Comparison of ENCODE assay signal across 31 cellular contexts in the genomic region with DNA sequence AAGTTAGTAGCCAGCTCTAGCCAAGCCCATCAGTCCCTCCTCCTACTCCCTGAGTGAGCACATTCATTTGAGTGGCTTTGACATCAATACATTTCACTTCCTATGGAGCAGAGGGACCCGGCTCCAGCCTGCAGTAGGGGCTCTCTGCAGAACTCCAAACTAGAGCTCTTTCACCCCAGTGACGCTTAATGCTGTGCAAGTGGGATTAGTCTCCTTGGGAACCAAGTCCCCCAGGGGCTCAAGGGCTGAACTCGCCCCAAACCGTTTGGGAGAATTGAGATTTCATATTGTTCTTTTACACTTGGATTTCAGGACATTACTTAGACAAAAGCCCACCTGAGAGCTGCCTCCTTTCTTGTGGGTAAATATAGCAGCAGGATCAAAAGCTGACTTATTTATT. TPM values are rescaled to one million over a fixed set of nuclear protein-coding genes. Genes with fewer than 3 reads are reported as not detected.
"Had no signal": no experiment of that assay in that cellular context is flagged by ENCODE, and none has a peak within 500 bp of the region (broad histone marks: within the 10 kb centered on the region; RNA-seq: fewer than 3 reads in every experiment).

No MANE protein-coding gene starts in this region.

- H3K27ac ChIP-seq: breast epithelium, epithelial cell of prostate, neutrophil, ovary, thoracic aorta had no signal

- H3K27me3 Mint-ChIP-seq: progenitor cell of endocrine pancreas had no signal

- ATAC-seq: left ventricle myocardium superior; mucosa of descending colon; natural killer cell treated with Interleukin-12 subunit alpha and Interleukin-12 subunit beta and Interleukin-15 and Interleukin-18, amount 100 ng/mL, for 72 hours; sciatic nerve; stimulated activated effector memory CD8-positive, alpha-beta T cell treated with anti-CD3 and anti-CD28 coated beads, Interleukin-12 subunit alpha, Interleukin-12 subunit beta, amount 100 ng/mL, for 72 hours had no signal

- H3K36me3 Mint-ChIP-seq: activated naive CD4-positive, alpha-beta T cell treated with anti-CD3 and anti-CD28 coated beads, Interleukin-2, amount 10 ng/mL, durations not matched to agents 7 days and 5 days; activated naive CD8-positive, alpha-beta T cell treated with anti-CD3 and anti-CD28 coated beads, Interleukin-2, amount 10 ng/mL, durations not matched to agents 7 days and 5 days; natural killer cell treated with Interleukin-12 subunit alpha and Interleukin-12 subunit beta and Interleukin-15 and Interleukin-18, amount 100 ng/mL, for 72 hours; stimulated activated effector memory CD8-positive, alpha-beta T cell treated with anti-CD3 and anti-CD28 coated beads, Interleukin-12 subunit alpha, Interleukin-12 subunit beta, amount 100 ng/mL, for 72 hours had no signal

- H3K9me3 ChIP-seq: breast epithelium, mucosa of descending colon, neutrophil, ovary, thoracic aorta had no signal

- H3K4me3 ChIP-seq: breast epithelium, mucosa of descending colon, ovary, thoracic aorta had no signal

- H3K4me3 Mint-ChIP-seq: activated CD4-positive, alpha-beta memory T cell treated with anti-CD3 and anti-CD28 coated beads, Interleukin-2, amount 10 ng/mL, durations not matched to agents 7 days and 5 days; activated CD4-positive, alpha-beta T cell treated with anti-CD3 and anti-CD28 coated beads, Interleukin-2, amount 10 ng/mL, durations not matched to agents 7 days and 5 days; activated naive CD4-positive, alpha-beta T cell treated with anti-CD3 and anti-CD28 coated beads, Interleukin-2, amount 10 ng/mL, durations not matched to agents 7 days and 5 days; activated naive CD8-positive, alpha-beta T cell treated with anti-CD3 and anti-CD28 coated beads, Interleukin-2, amount 10 ng/mL, durations not matched to agents 7 days and 5 days; activated T-cell treated with anti-CD3 and anti-CD28 coated beads, Interleukin-2, amount 50 U/mL, for 24 hours; dendritic cell treated with granulocyte-macrophage colony-stimulating factor and Interleukin-4, amounts not matched to agents 40 ng/mL and 50 ng/mL, for 4 days; natural killer cell treated with Interleukin-12 subunit alpha and Interleukin-12 subunit beta and Interleukin-15 and Interleukin-18, amount 100 ng/mL, for 72 hours; stimulated activated effector memory CD8-positive, alpha-beta T cell treated with anti-CD3 and anti-CD28 coated beads, Interleukin-12 subunit alpha, Interleukin-12 subunit beta, amount 100 ng/mL, for 72 hours; stimulated activated naive CD8-positive, alpha-beta T cell treated with anti-CD3 and anti-CD28 coated beads, Interleukin-15, Interleukin-2, amounts not matched to agents 100 ng/mL and 50 ng/mL, for 24 hours had no signal

- H3K4me1 Mint-ChIP-seq: activated naive CD8-positive, alpha-beta T cell treated with anti-CD3 and anti-CD28 coated beads, Interleukin-2, amount 10 ng/mL, durations not matched to agents 7 days and 5 days; stimulated activated effector memory CD8-positive, alpha-beta T cell treated with anti-CD3 and anti-CD28 coated beads, Interleukin-12 subunit alpha, Interleukin-12 subunit beta, amount 100 ng/mL, for 72 hours had no signal

- DNase-seq: activated CD4-positive, alpha-beta memory T cell treated with anti-CD3 and anti-CD28 coated beads, Interleukin-2, amount 10 ng/mL, durations not matched to agents 7 days and 5 days; activated CD4-positive, alpha-beta T cell treated with anti-CD3 and anti-CD28 coated beads for 1 hour; activated CD4-positive, alpha-beta T cell treated with anti-CD3 and anti-CD28 coated beads, Interleukin-2, amount 10 ng/mL, durations not matched to agents 7 days and 5 days; activated CD8-positive, alpha-beta memory T cell treated with anti-CD3 and anti-CD28 coated beads, Interleukin-2, amount 50 U/mL, for 48 hours; activated gamma-delta T cell; activated naive CD4-positive, alpha-beta T cell treated with anti-CD3 and anti-CD28 coated beads, Interleukin-2, amount 10 ng/mL, durations not matched to agents 7 days and 5 days; activated naive CD8-positive, alpha-beta T cell treated with anti-CD3 and anti-CD28 coated beads, Interleukin-2, amount 10 ng/mL, durations not matched to agents 7 days and 5 days; activated T-cell treated with anti-CD3 and anti-CD28 coated beads, Interleukin-2, amount 50 U/mL, for 24 hours; central memory CD4-positive, alpha-beta T cell; effector CD4-positive, alpha-beta T cell; glutamatergic neuron; islet precursor cell; left ventricle myocardium superior; mucosa of descending colon; ovary; small intestine; stimulated activated CD4-positive, alpha-beta T cell treated with anti-CD3 and anti-CD28 coated beads, Interleukin-4, amount 100 ng/mL, for 24 hours; T1000; trophoblast cell had no signal

- H3K27me3 ChIP-seq: breast epithelium, ovary had no signal

- H3K27ac Mint-ChIP-seq: activated CD4-positive, alpha-beta memory T cell treated with anti-CD3 and anti-CD28 coated beads, Interleukin-2, amount 10 ng/mL, durations not matched to agents 7 days and 5 days; activated CD4-positive, alpha-beta T cell treated with anti-CD3 and anti-CD28 coated beads, Interleukin-2, amount 10 ng/mL, durations not matched to agents 7 days and 5 days; activated naive CD4-positive, alpha-beta T cell treated with anti-CD3 and anti-CD28 coated beads, Interleukin-2, amount 10 ng/mL, durations not matched to agents 7 days and 5 days; activated naive CD8-positive, alpha-beta T cell treated with anti-CD3 and anti-CD28 coated beads, Interleukin-2, amount 10 ng/mL, durations not matched to agents 7 days and 5 days; activated T-cell treated with anti-CD3 and anti-CD28 coated beads, Interleukin-2, amount 50 U/mL, for 24 hours; dendritic cell treated with granulocyte-macrophage colony-stimulating factor and Interleukin-4, amounts not matched to agents 40 ng/mL and 50 ng/mL, for 4 days; natural killer cell treated with Interleukin-12 subunit alpha and Interleukin-12 subunit beta and Interleukin-15 and Interleukin-18, amount 100 ng/mL, for 72 hours; progenitor cell of endocrine pancreas; stimulated activated effector memory CD8-positive, alpha-beta T cell treated with anti-CD3 and anti-CD28 coated beads, Interleukin-12 subunit alpha, Interleukin-12 subunit beta, amount 100 ng/mL, for 72 hours; stimulated activated naive CD8-positive, alpha-beta T cell treated with anti-CD3 and anti-CD28 coated beads, Interleukin-15, Interleukin-2, amounts not matched to agents 100 ng/mL and 50 ng/mL, for 24 hours had no signal

- H3K9me3 Mint-ChIP-seq: activated CD4-positive, alpha-beta memory T cell treated with anti-CD3 and anti-CD28 coated beads, Interleukin-2, amount 10 ng/mL, durations not matched to agents 7 days and 5 days; activated CD4-positive, alpha-beta T cell treated with anti-CD3 and anti-CD28 coated beads, Interleukin-2, amount 10 ng/mL, durations not matched to agents 7 days and 5 days; activated naive CD8-positive, alpha-beta T cell treated with anti-CD3 and anti-CD28 coated beads, Interleukin-2, amount 10 ng/mL, durations not matched to agents 7 days and 5 days; activated T-cell treated with anti-CD3 and anti-CD28 coated beads, Interleukin-2, amount 50 U/mL, for 24 hours; dendritic cell treated with granulocyte-macrophage colony-stimulating factor and Interleukin-4, amounts not matched to agents 40 ng/mL and 50 ng/mL, for 4 days; natural killer cell treated with Interleukin-12 subunit alpha and Interleukin-12 subunit beta and Interleukin-15 and Interleukin-18, amount 100 ng/mL, for 72 hours; stimulated activated effector memory CD8-positive, alpha-beta T cell treated with anti-CD3 and anti-CD28 coated beads, Interleukin-12 subunit alpha, Interleukin-12 subunit beta, amount 100 ng/mL, for 72 hours; stimulated activated naive CD8-positive, alpha-beta T cell treated with anti-CD3 and anti-CD28 coated beads, Interleukin-15, Interleukin-2, amounts not matched to agents 100 ng/mL and 50 ng/mL, for 24 hours had no signal

- H3K36me3 ChIP-seq: breast epithelium, neutrophil, ovary, thoracic aorta had no signal

- H3K4me1 ChIP-seq: breast epithelium had no signal

RNA-seq across cellular contexts. Expression of a gene that starts 4.5 kb away (rescaled TPM):
- total RNA-seq: activated CD4-positive, alpha-beta memory T cell treated with anti-CD3 and anti-CD28 coated beads, Interleukin-2, amount 10 ng/mL, durations not matched to agents 7 days and 5 days; activated CD4-positive, alpha-beta T cell treated with anti-CD3 and anti-CD28 coated beads, Interleukin-2, amount 10 ng/mL, durations not matched to agents 7 days and 5 days; activated naive CD8-positive, alpha-beta T cell treated with anti-CD3 and anti-CD28 coated beads, Interleukin-2, amount 10 ng/mL, durations not matched to agents 7 days and 5 days; lung microvascular endothelial cell; myocyte; natural killer cell treated with Interleukin-12 subunit alpha and Interleukin-12 subunit beta and Interleukin-15 and Interleukin-18, amount 100 ng/mL, for 72 hours had no signal
